Comparison of ENCODE assay signal across 26 cellular contexts in genomic region chr11:115587718-115588342, GRCh38.
"Had no signal": no experiment of that assay in that cellular context is flagged by ENCODE, and none has a peak within 500 bp of the region (broad histone marks: within the 10 kb centered on the region; RNA-seq: fewer than 3 reads in every experiment).

No MANE protein-coding gene starts in this region.

- FAIRE-seq: endometrium, islet of Langerhans, keratinocyte had no signal

- H3K9me3 ChIP-seq: colonic mucosa, gastrocnemius medialis, mucosa of descending colon had no signal

- ATAC-seq: effector memory CD8-positive, alpha-beta T cell; esophagus mucosa; gastrocnemius medialis; heart right ventricle; left cardiac atrium; left lung; left ventricle myocardium superior; lower lobe of right lung; mucosa of descending colon had no signal

- H3K36me3 ChIP-seq: colonic mucosa, esophagus squamous epithelium, gastrocnemius medialis, heart right ventricle, left lung, lower lobe of right lung had no signal

- DNase-seq: colonic mucosa; cortex of kidney; effector CD8-positive, alpha-beta T cell; effector memory CD8-positive, alpha-beta T cell; endodermal cell; erythroblast; esophagus squamous epithelium; foreskin fibroblast; foreskin melanocyte; gastrocnemius medialis; glutamatergic neuron; head of caudate nucleus; heart right ventricle; hippocampal formation; left cardiac atrium; left lung; left ventricle myocardium superior; lower lobe of right lung; mesenchymal stem cell; mucosa of descending colon; naive B cell had no signal

- H3K27me3 ChIP-seq: colonic mucosa, esophagus squamous epithelium, gastrocnemius medialis, heart right ventricle had no signal

- H3K27ac ChIP-seq: colonic mucosa, epithelial cell of prostate, esophagus squamous epithelium, gastrocnemius medialis, heart right ventricle, left lung, lower lobe of right lung had no signal

- H3K4me3 ChIP-seq: colonic mucosa, esophagus squamous epithelium, gastrocnemius medialis, heart right ventricle, left lung, lower lobe of right lung, mucosa of descending colon had no signal

- H3K4me1 ChIP-seq: colonic mucosa, esophagus squamous epithelium, gastrocnemius medialis, left lung, lower lobe of right lung had no signal
